Comparison of ENCODE assay signal across 24 cellular contexts in the genomic region with DNA sequence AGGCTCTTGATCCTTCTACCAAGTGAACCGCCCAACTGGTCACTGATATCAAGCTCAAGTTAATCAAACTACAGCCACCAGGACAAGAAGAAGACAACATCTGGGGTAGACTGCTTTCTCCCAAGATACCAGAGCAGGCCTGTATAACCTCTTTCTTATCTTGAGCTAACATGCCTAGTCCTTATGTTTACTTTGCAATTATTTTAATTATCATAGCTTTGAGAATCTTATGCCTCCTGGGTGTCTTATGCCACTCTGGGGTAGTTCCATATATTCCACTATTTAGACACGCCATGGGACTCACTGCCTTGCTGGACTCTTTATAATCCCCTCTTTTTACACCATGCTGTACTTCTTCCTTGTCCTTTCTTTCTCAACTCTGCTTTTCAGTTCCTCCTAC.
"Had no signal": no experiment of that assay in that cellular context is flagged by ENCODE, and none has a peak within 500 bp of the region (broad histone marks: within the 10 kb centered on the region; RNA-seq: fewer than 3 reads in every experiment).

No MANE protein-coding gene starts in this region.

- H3K4me1 ChIP-seq: left lung, lower lobe of right lung, prostate gland, sigmoid colon, spleen, tibial nerve, uterus had no signal

- DNase-seq: kidney; left colon; left lung; lower lobe of right lung; mammary epithelial cell; mesenchymal stem cell; naive thymus-derived CD8-positive, alpha-beta T cell; nucleus accumbens; pancreas; posterior cingulate gyrus; retina; right cardiac atrium; sigmoid colon; small intestine; spleen; stimulated activated CD4-positive, alpha-beta T cell treated with anti-CD3 and anti-CD28 coated beads, Interleukin-4, amount 100 ng/mL, for 4 hours; stimulated activated CD8-positive, alpha-beta memory T cell treated with anti-CD3 and anti-CD28 coated beads, Interleukin-4, amount 100 ng/mL, for 48 hours; stimulated activated naive CD4-positive, alpha-beta T cell treated with Interleukin-2 at 50 U/mL for 16 hours; stimulated activated naive CD8-positive, alpha-beta T cell treated with anti-CD3 and anti-CD28 coated beads, Interleukin-15, amount 100 ng/mL, for 72 hours; substantia nigra; uterus had no signal

- H3K36me3 ChIP-seq: left lung, lower lobe of right lung, pancreas, prostate gland, sigmoid colon, tibial nerve, uterus had no signal

- ATAC-seq: left colon; left lung; lower lobe of right lung; naive thymus-derived CD8-positive, alpha-beta T cell; pancreas; right cardiac atrium; stimulated activated memory B cell treated with anti-CD40 and anti-IgM and Interleukin-4, amounts not matched to agents 10 μg/mL and 1 μg/mL and 100 μg/mL, for 72 hours; stimulated activated naive CD8-positive, alpha-beta T cell treated with anti-CD3 and anti-CD28 coated beads, Interleukin-15, amount 100 ng/mL, for 72 hours had no signal

- H3K27me3 ChIP-seq: left lung, pancreas, sigmoid colon, spleen, tibial nerve, uterus had no signal

- H3K4me3 ChIP-seq: left lung, lower lobe of right lung, pancreas, prostate gland, sigmoid colon, spleen, tibial nerve, uterus had no signal

- H3K27ac ChIP-seq: left lung, lower lobe of right lung, pancreas, prostate gland, sigmoid colon, spleen, tibial nerve, uterus had no signal

- H3K9me3 ChIP-seq: left lung, lower lobe of right lung, pancreas, prostate gland, sigmoid colon, spleen, tibial nerve, uterus had no signal
